In genomic region chr10:124353091-124353815, GRCh38 we compare ENCODE assay signal across 20 cellular contexts.
DNase-seq lines count a peak whose midpoint lies in the region; ATAC-seq and TF ChIP-seq lines count a peak whose summit lies in the region.
"Had no signal": no experiment of that assay in that cellular context is flagged by ENCODE, and none has a peak within 500 bp of the region (broad histone marks: within the 10 kb centered on the region; RNA-seq: fewer than 3 reads in every experiment).

No MANE protein-coding gene starts in this region.

- no peaks in the 10 kb centered on the region for H3K36me3 Mint-ChIP-seq in activated CD8-positive, alpha-beta memory T cell treated with anti-CD3 and anti-CD28 coated beads, Interleukin-2, amount 10 ng/mL, durations not matched to agents 7 days and 5 days
- H3K36me3 Mint-ChIP-seq in brain (no peaks in the 10 kb centered on the region), mesothelial cell of epicardium (no peaks in the 10 kb centered on the region), type B pancreatic cell (no peaks in the 10 kb centered on the region)
- no peaks in the 10 kb centered on the region for H3K36me3 Mint-ChIP-seq in activated naive CD4-positive, alpha-beta T cell treated with anti-CD3 and anti-CD28 coated beads, Interleukin-2, amount 50 U/mL, for 72 hours

- H3K27ac Mint-ChIP-seq in activated CD8-positive, alpha-beta memory T cell treated with anti-CD3 and anti-CD28 coated beads, Interleukin-2, amount 10 ng/mL, durations not matched to agents 7 days and 5 days: no peak overlapping the region
- H3K27ac Mint-ChIP-seq in brain: peak overlapping the region in 3 of 5 experiments; percentile 33 to 88 (median 53)
- peak overlapping the region; percentile 53 for H3K27ac Mint-ChIP-seq in mesothelial cell of epicardium
- peak overlapping the region; percentile 26 for H3K27ac Mint-ChIP-seq in type B pancreatic cell
- H3K27ac Mint-ChIP-seq in activated naive CD4-positive, alpha-beta T cell treated with anti-CD3 and anti-CD28 coated beads, Interleukin-2, amount 50 U/mL, for 72 hours: no peak overlapping the region

- peaks cover 9% of the 10 kb centered on the region for H3K27me3 Mint-ChIP-seq in activated CD8-positive, alpha-beta memory T cell treated with anti-CD3 and anti-CD28 coated beads, Interleukin-2, amount 10 ng/mL, durations not matched to agents 7 days and 5 days
- H3K27me3 Mint-ChIP-seq in brain: peaks cover under 1% of the 10 kb centered on the region
- peaks cover 4% of the 10 kb centered on the region for H3K27me3 Mint-ChIP-seq in mesothelial cell of epicardium (ENCODE audit: low read depth)
- peaks cover 15% of the 10 kb centered on the region for H3K27me3 Mint-ChIP-seq in type B pancreatic cell

- TF ChIP-seq CTCF in brain (conservative IDR thresholded peaks at IDR 0.05): no peak
- TF ChIP-seq CTCF in mesothelial cell of epicardium (IDR thresholded peaks at IDR 0.05; ENCODE audit: unreplicated experiment): no peak
- TF ChIP-seq CTCF in type B pancreatic cell (conservative IDR thresholded peaks at IDR 0.05): no peak

- CTCF ChIA-PET in activated CD8-positive, alpha-beta memory T cell treated with anti-CD3 and anti-CD28 coated beads, Interleukin-2, amount 10 ng/mL, durations not matched to agents 7 days and 5 days (lab: Charles Lee): interaction anchor here (0.7 to 1.8 kb wide), 4 partner anchors 36 to 359 kb away, joined by 3 to 9 read pairs (median 4); no protein-coding TSS in a partner anchor

- DNase-seq in activated CD8-positive, alpha-beta memory T cell treated with anti-CD3 and anti-CD28 coated beads, Interleukin-2, amount 50 U/mL, for 48 hours: peak; percentile 36
- no peak for DNase-seq in activated CD8-positive, alpha-beta memory T cell treated with anti-CD3 and anti-CD28 coated beads, Interleukin-2, amount 10 ng/mL, durations not matched to agents 7 days and 5 days
- no peak for DNase-seq in mesothelial cell of epicardium (ENCODE audit: low spot score in 2 of 2, unreplicated experiment in 2 of 2)
- no peak for DNase-seq in type B pancreatic cell (ENCODE audit: extremely low spot score, unreplicated experiment)
- no peak for DNase-seq in activated naive CD4-positive, alpha-beta T cell treated with anti-CD3 and anti-CD28 coated beads, Interleukin-2, amount 50 U/mL, for 72 hours (ENCODE audit: low spot score in 2 of 2)
- no peak for DNase-seq in activated naive CD4-positive, alpha-beta T cell treated with anti-CD3 and anti-CD28 coated beads, Interleukin-2, amount 50 U/mL, for 16 hours
- DNase-seq: AML-193, DMS53, EL, GF-D8, KBM-7, NCI-H1092, NCI-H1930, NCI-H510A, NCI-H748 treated with DMSO at 0.1 percent for 48 hours, PC-9, RPMI8226, SIG-M5 had no signal

- peaks cover 12% of the 10 kb centered on the region for H3K4me1 Mint-ChIP-seq in activated CD8-positive, alpha-beta memory T cell treated with anti-CD3 and anti-CD28 coated beads, Interleukin-2, amount 10 ng/mL, durations not matched to agents 7 days and 5 days
- H3K4me1 Mint-ChIP-seq in brain: peaks cover 29% of the 10 kb centered on the region
- H3K4me1 Mint-ChIP-seq in mesothelial cell of epicardium: peaks cover 40% of the 10 kb centered on the region
- peaks cover 24% of the 10 kb centered on the region for H3K4me1 Mint-ChIP-seq in type B pancreatic cell (ENCODE audit: unreplicated experiment)

- no peak for ATAC-seq in activated CD8-positive, alpha-beta memory T cell treated with anti-CD3 and anti-CD28 coated beads, Interleukin-2, amount 10 ng/mL, durations not matched to agents 7 days and 5 days
- ATAC-seq in activated naive CD4-positive, alpha-beta T cell treated with anti-CD3 and anti-CD28 coated beads, Interleukin-2, amount 50 U/mL, for 72 hours: no peak
- no peak for ATAC-seq in GM19328 (IDR thresholded peaks at IDR 0.05; ENCODE audit: unreplicated experiment)

- no peaks in the 10 kb centered on the region for H3K9me3 Mint-ChIP-seq in activated CD8-positive, alpha-beta memory T cell treated with anti-CD3 and anti-CD28 coated beads, Interleukin-2, amount 10 ng/mL, durations not matched to agents 7 days and 5 days (ENCODE audit: low read depth)
- H3K9me3 Mint-ChIP-seq in brain: peaks cover 2 to 14% (median 5%) of the 10 kb centered on the region in 5 experiments
- peaks cover 3% of the 10 kb centered on the region for H3K9me3 Mint-ChIP-seq in mesothelial cell of epicardium
- H3K9me3 Mint-ChIP-seq in type B pancreatic cell: no peaks in the 10 kb centered on the region
- H3K9me3 Mint-ChIP-seq in activated naive CD4-positive, alpha-beta T cell treated with anti-CD3 and anti-CD28 coated beads, Interleukin-2, amount 50 U/mL, for 72 hours: peaks cover 0 to 3% of the 10 kb centered on the region in 2 donors

- H3K4me3 Mint-ChIP-seq in activated CD8-positive, alpha-beta memory T cell treated with anti-CD3 and anti-CD28 coated beads, Interleukin-2, amount 10 ng/mL, durations not matched to agents 7 days and 5 days: no peak overlapping the region
- H3K4me3 Mint-ChIP-seq in brain: no peak overlapping the region
- no peak overlapping the region for H3K4me3 Mint-ChIP-seq in mesothelial cell of epicardium
- no peak overlapping the region for H3K4me3 Mint-ChIP-seq in type B pancreatic cell

Comparison
In these comparisons a context has a peak if more than half of its experiments do, and no peak if none do; other contexts are left out.
1. H3K27ac Mint-ChIP-seq: peak in brain (3 of 5), mesothelial cell of epicardium (single experiment) and type B pancreatic cell (single experiment); none in activated CD8-positive, alpha-beta memory T cell treated with anti-CD3 and anti-CD28 coated beads, Interleukin-2, amount 10 ng/mL, durations not matched to agents 7 days and 5 days (single experiment) and activated naive CD4-positive, alpha-beta T cell treated with anti-CD3 and anti-CD28 coated beads, Interleukin-2, amount 50 U/mL, for 72 hours (0 of 2).